In genomic region chr10:131710142-131710861, GRCh38 we compare ENCODE assay signal across 24 cellular contexts.
DNase-seq lines count a peak whose midpoint lies in the region; ATAC-seq and TF ChIP-seq lines count a peak whose summit lies in the region.
"Had no signal": no experiment of that assay in that cellular context is flagged by ENCODE, and none has a peak within 500 bp of the region (broad histone marks: within the 10 kb centered on the region; RNA-seq: fewer than 3 reads in every experiment).

No MANE protein-coding gene starts in this region.

- H3K4me1 ChIP-seq in HEK293 (ENCODE audit: control insufficient read depth, insufficient read depth, low read length) = no peaks in the 10 kb centered on the region
- no peaks in the 10 kb centered on the region for H3K4me1 ChIP-seq in endodermal cell (ENCODE audit: control insufficient read depth, insufficient read depth, low read length)
- H3K4me1 ChIP-seq: HAP-1, Peyer's patch, SJSA1 had no signal

- H3K9ac ChIP-seq in endodermal cell (ENCODE audit: extremely low read depth, low read length, poor library complexity, severe bottlenecking) = no peak overlapping the region

- TF ChIP-seq CTCF in HEK293 (tag by site-specific recombination; IDR thresholded peaks at IDR 0.05) = no peak
- no peak for TF ChIP-seq CTCF in endodermal cell (conservative IDR thresholded peaks at IDR 0.05)
- no peak for TF ChIP-seq CTCF in chondrocyte (IDR thresholded peaks at IDR 0.05)

- no peaks in the 10 kb centered on the region; the same call in 1 of the 2 replicates for H3K9me3 ChIP-seq in HEK293 (ENCODE audit: control insufficient read depth, insufficient read depth, low read depth, low read length)
- no peaks in the 10 kb centered on the region for H3K9me3 ChIP-seq in endodermal cell (ENCODE audit: control insufficient read depth, low read length)
- H3K9me3 ChIP-seq: HAP-1, Peyer's patch had no signal

- no peaks in the 10 kb centered on the region for H3K4me1 Mint-ChIP-seq in activated CD8-positive, alpha-beta memory T cell treated with anti-CD3 and anti-CD28 coated beads, Interleukin-2, amount 10 ng/mL, durations not matched to agents 7 days and 5 days
- H3K4me1 Mint-ChIP-seq in endodermal cell = no peaks in the 10 kb centered on the region
- H3K4me1 Mint-ChIP-seq in stimulated activated memory B cell treated with anti-CD40 and anti-IgM and Interleukin-4, amounts not matched to agents 10 μg/mL and 1 μg/mL and 100 μg/mL, for 72 hours = no peaks in the 10 kb centered on the region
- no peaks in the 10 kb centered on the region for H3K4me1 Mint-ChIP-seq in chondrocyte (ENCODE audit: low read depth)
- H3K4me1 Mint-ChIP-seq: CD8-positive, alpha-beta memory T cell had no signal

- no peaks in the 10 kb centered on the region for H3K36me3 ChIP-seq in HEK293 (ENCODE audit: control insufficient read depth in 2 of 2, insufficient read depth in 1 of 2, low read length in 2 of 2)
- no peaks in the 10 kb centered on the region for H3K36me3 ChIP-seq in endodermal cell (ENCODE audit: control insufficient read depth, insufficient read depth, low read length)
- H3K36me3 ChIP-seq: HAP-1, Peyer's patch, SJSA1 had no signal

- ATAC-seq in activated CD8-positive, alpha-beta memory T cell treated with anti-CD3 and anti-CD28 coated beads, Interleukin-2, amount 10 ng/mL, durations not matched to agents 7 days and 5 days = no peak
- ATAC-seq in stimulated activated memory B cell treated with anti-CD40 and anti-IgM and Interleukin-4, amounts not matched to agents 10 μg/mL and 1 μg/mL and 100 μg/mL, for 72 hours = peak; percentile 32
- no peak for ATAC-seq in HG03342 (IDR thresholded peaks at IDR 0.05; ENCODE audit: unreplicated experiment)
- ATAC-seq: HepG2, K562 had no signal

- H3K27me3 ChIP-seq in endodermal cell (ENCODE audit: control insufficient read depth, insufficient read depth, low read length, poor library complexity, severe bottlenecking) = no peaks in the 10 kb centered on the region
- H3K27me3 ChIP-seq: Peyer's patch, SJSA1 had no signal

- H3K4me3 Mint-ChIP-seq in activated CD8-positive, alpha-beta memory T cell treated with anti-CD3 and anti-CD28 coated beads, Interleukin-2, amount 10 ng/mL, durations not matched to agents 7 days and 5 days = no peak overlapping the region
- no peak overlapping the region for H3K4me3 Mint-ChIP-seq in endodermal cell
- no peak overlapping the region for H3K4me3 Mint-ChIP-seq in stimulated activated memory B cell treated with anti-CD40 and anti-IgM and Interleukin-4, amounts not matched to agents 10 μg/mL and 1 μg/mL and 100 μg/mL, for 72 hours
- H3K4me3 Mint-ChIP-seq in chondrocyte (ENCODE audit: unreplicated experiment) = no peak overlapping the region
- H3K4me3 Mint-ChIP-seq: CD8-positive, alpha-beta memory T cell had no signal

- H3K27me3 Mint-ChIP-seq in activated CD8-positive, alpha-beta memory T cell treated with anti-CD3 and anti-CD28 coated beads, Interleukin-2, amount 10 ng/mL, durations not matched to agents 7 days and 5 days = peaks cover 3% of the 10 kb centered on the region
- peaks cover 2% of the 10 kb centered on the region for H3K27me3 Mint-ChIP-seq in endodermal cell (ENCODE audit: insufficient read depth)
- H3K27me3 Mint-ChIP-seq in stimulated activated memory B cell treated with anti-CD40 and anti-IgM and Interleukin-4, amounts not matched to agents 10 μg/mL and 1 μg/mL and 100 μg/mL, for 72 hours = no peaks in the 10 kb centered on the region
- peaks cover 3% of the 10 kb centered on the region for H3K27me3 Mint-ChIP-seq in chondrocyte (ENCODE audit: low read depth)

- CTCF ChIA-PET in activated CD8-positive, alpha-beta memory T cell treated with anti-CD3 and anti-CD28 coated beads, Interleukin-2, amount 10 ng/mL, durations not matched to agents 7 days and 5 days (lab: Charles Lee) = no interaction called here
- CTCF ChIA-PET in HEK293 (lab: Yijun Ruan, JAX) = no interaction called here

- no peaks in the 10 kb centered on the region for H3K9me3 Mint-ChIP-seq in activated CD8-positive, alpha-beta memory T cell treated with anti-CD3 and anti-CD28 coated beads, Interleukin-2, amount 10 ng/mL, durations not matched to agents 7 days and 5 days (ENCODE audit: low read depth)
- H3K9me3 Mint-ChIP-seq in endodermal cell (peaks cover 20% of the 10 kb centered on the region), chondrocyte (ENCODE audit: low read depth) (peaks cover 27% of the 10 kb centered on the region)
- H3K9me3 Mint-ChIP-seq in stimulated activated memory B cell treated with anti-CD40 and anti-IgM and Interleukin-4, amounts not matched to agents 10 μg/mL and 1 μg/mL and 100 μg/mL, for 72 hours = peaks cover 11% of the 10 kb centered on the region

- H3K27ac ChIP-seq in HEK293 (ENCODE audit: extremely low read depth, low read depth, low read length) (no peak overlapping the region), endodermal cell (ENCODE audit: low read depth, low read length) (no peak overlapping the region)
- H3K27ac ChIP-seq: C4-2B, HL-60, Peyer's patch, SJSA1 had no signal

- WGBS in endodermal cell (ENCODE audit: insufficient coverage in 1 of 2, insufficient read length in 1 of 2), 2 experiments = 89 to 92% methylated on average over 15 to 17 of the region's 17 CpGs

- no peak overlapping the region for H3K27ac Mint-ChIP-seq in activated CD8-positive, alpha-beta memory T cell treated with anti-CD3 and anti-CD28 coated beads, Interleukin-2, amount 10 ng/mL, durations not matched to agents 7 days and 5 days
- H3K27ac Mint-ChIP-seq in endodermal cell (no peak overlapping the region), chondrocyte (ENCODE audit: unreplicated experiment) (no peak overlapping the region)
- H3K27ac Mint-ChIP-seq in stimulated activated memory B cell treated with anti-CD40 and anti-IgM and Interleukin-4, amounts not matched to agents 10 μg/mL and 1 μg/mL and 100 μg/mL, for 72 hours = no peak overlapping the region
- H3K27ac Mint-ChIP-seq: CD8-positive, alpha-beta memory T cell had no signal

- POLR2A ChIA-PET in HEK293 (lab: Yijun Ruan, JAX) = no interaction called here

- no peaks in the 10 kb centered on the region for H3K36me3 Mint-ChIP-seq in activated CD8-positive, alpha-beta memory T cell treated with anti-CD3 and anti-CD28 coated beads, Interleukin-2, amount 10 ng/mL, durations not matched to agents 7 days and 5 days
- H3K36me3 Mint-ChIP-seq in endodermal cell (ENCODE audit: low read depth) (no peaks in the 10 kb centered on the region), chondrocyte (ENCODE audit: low read depth) (no peaks in the 10 kb centered on the region)
- no peaks in the 10 kb centered on the region for H3K36me3 Mint-ChIP-seq in stimulated activated memory B cell treated with anti-CD40 and anti-IgM and Interleukin-4, amounts not matched to agents 10 μg/mL and 1 μg/mL and 100 μg/mL, for 72 hours
- H3K36me3 Mint-ChIP-seq: CD8-positive, alpha-beta memory T cell had no signal

- DNase-seq in activated CD8-positive, alpha-beta memory T cell treated with anti-CD3 and anti-CD28 coated beads for 24 hours = peak; percentile 30
- no peak for DNase-seq in activated CD8-positive, alpha-beta memory T cell treated with anti-CD3 and anti-CD28 coated beads, Interleukin-2, amount 10 ng/mL, durations not matched to agents 7 days and 5 days
- DNase-seq in endodermal cell (peak; percentile 33), chondrocyte (ENCODE audit: low spot score) (no peak)
- DNase-seq: Calu3; CD8-positive, alpha-beta memory T cell; DMS153; MM.1S; NCI-H1092; NCI-H1436 treated with DMSO at 0.1 percent for 48 hours; NCI-H2029; NCI-H2227 treated with DMSO at 0.1 percent for 48 hours; NCI-H524; NCI-H82 had no signal

- H3K4me3 ChIP-seq in HEK293 (ENCODE audit: low read depth, low read length) = no peak overlapping the region
- no peak overlapping the region for H3K4me3 ChIP-seq in endodermal cell (ENCODE audit: low read length)
- H3K4me3 ChIP-seq: HAP-1, K562, Peyer's patch, SJSA1 had no signal

TF ChIP-seq in HEK293, 187 proteins besides CTCF, POLR2A, EP300 and RAD21:
- no peak for TF ChIP-seq ZNF623 (tag by site-specific recombination; IDR thresholded peaks at IDR 0.05)
- TF ChIP-seq GLIS1 (tag by site-specific recombination; IDR thresholded peaks at IDR 0.05) = peak; percentile 66

Comparison
In these comparisons a context has a peak if more than half of its experiments do, and no peak if none do; other contexts are left out.
1. DNase-seq: peak in activated CD8-positive, alpha-beta memory T cell treated with anti-CD3 and anti-CD28 coated beads for 24 hours (single experiment) and endodermal cell (single experiment); none in activated CD8-positive, alpha-beta memory T cell treated with anti-CD3 and anti-CD28 coated beads, Interleukin-2, amount 10 ng/mL, durations not matched to agents 7 days and 5 days (single experiment) and chondrocyte (single experiment).